7 cellular contexts compared by ENCODE assay signal in the genomic region with DNA sequence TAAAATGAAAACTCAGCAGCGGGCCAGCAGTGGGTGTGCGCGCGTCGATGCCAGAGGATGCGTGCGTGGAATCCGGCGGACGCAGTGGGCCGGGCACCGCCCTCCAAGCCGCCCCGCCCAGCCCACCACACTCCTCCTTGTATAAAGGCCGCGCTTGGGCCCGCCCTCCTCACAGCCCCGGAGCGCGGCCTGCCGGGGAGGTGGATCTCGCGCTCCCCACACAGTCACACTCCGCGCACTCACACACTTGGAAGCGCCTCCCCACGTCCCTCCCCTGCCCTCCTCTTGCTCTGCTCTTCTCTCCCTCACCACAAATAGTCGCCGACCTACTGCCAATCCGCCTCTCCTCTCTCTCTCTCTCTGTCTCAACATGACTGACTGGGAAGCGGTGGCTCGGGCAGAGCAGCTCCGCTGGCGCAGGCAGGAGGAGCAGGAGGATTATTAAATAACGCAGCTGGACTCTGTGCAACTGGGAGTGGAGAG. TPM values are rescaled to one million over a fixed set of nuclear protein-coding genes. Genes with fewer than 3 reads are reported as not detected.
DNase-seq lines count a peak whose midpoint lies in the region; ATAC-seq and TF ChIP-seq lines count a peak whose summit lies in the region.

A gene (plus strand): TSS at position 172 of the 483 bp plus-strand sequence.

- peak; percentile 82 for TF ChIP-seq POLR2A in GM18505 (IDR thresholded peaks at IDR 0.05; ENCODE audit: borderline replicate concordance, extremely low read depth, insufficient read depth, insufficient read length)

- intact Hi-C loops in lower lobe of right lung (cut with DNase I) = no loop called here

- H3K27me3 ChIP-seq in ectodermal cell (ENCODE audit: control insufficient read depth, insufficient read depth, low read length, poor library complexity, severe bottlenecking) = peaks cover 53% of the 10 kb centered on the region
- H3K27me3 ChIP-seq in lower lobe of right lung (ENCODE audit: low read depth) = no peaks in the 10 kb centered on the region

- H3K9me3 ChIP-seq in ectodermal cell (ENCODE audit: control insufficient read depth, low read length) (no peaks in the 10 kb centered on the region), lower lobe of right lung (no peaks in the 10 kb centered on the region)

- DNase-seq in NCI-H2029 treated with DMSO at 0.1 percent for 48 hours (lab: John Stamatoyannopoulos, UW) (peak; percentile 67), lower lobe of right lung (peak; percentile 89)
- peak; percentile 6 to 15 for DNase-seq in activated CD4-positive, alpha-beta T cell treated with anti-CD3 and anti-CD28 coated beads for 4 hours
- peak in 2 of 3 experiments; percentile 3 to 13 for DNase-seq in stimulated activated CD4-positive, alpha-beta T cell treated with anti-CD3 and anti-CD28 coated beads, TNF-alpha, amount 100 ng/mL, for 4 hours (ENCODE audit: low read depth in 3 of 3)

- 1% methylated on average over 35 of the region's 35 CpGs for WGBS in ectodermal cell, 2 experiments

- ATAC-seq in GM18505 (IDR thresholded peaks at IDR 0.05; ENCODE audit: unreplicated experiment) = peak; percentile 76
- peak; percentile 75 for ATAC-seq in HG02763 (IDR thresholded peaks at IDR 0.05; ENCODE audit: unreplicated experiment)
- ATAC-seq in lower lobe of right lung = peak; percentile 95 to 96

- H3K36me3 ChIP-seq in ectodermal cell (ENCODE audit: control insufficient read depth, insufficient read depth, low read length) = no peaks in the 10 kb centered on the region
- no peaks in the 10 kb centered on the region for H3K36me3 ChIP-seq in lower lobe of right lung

- H3K4me1 ChIP-seq in ectodermal cell (ENCODE audit: control insufficient read depth, insufficient read depth, low read length) = peaks cover 5% of the 10 kb centered on the region
- peaks cover 10% of the 10 kb centered on the region for H3K4me1 ChIP-seq in lower lobe of right lung

- H3K4me3 ChIP-seq in ectodermal cell (ENCODE audit: insufficient read depth, low read depth, low read length) (peak within 1 kb of the TSS; percentile 58), lower lobe of right lung (peak within 1 kb of the TSS; percentile 65)

- H3K27ac ChIP-seq in ectodermal cell (ENCODE audit: insufficient read depth, low read depth, low read length, poor library complexity, severe bottlenecking) = no peak within 1 kb of the TSS
- H3K27ac ChIP-seq in lower lobe of right lung = peak within 1 kb of the TSS; percentile 74

- TF ChIP-seq CTCF in lower lobe of right lung (IDR thresholded peaks at IDR 0.05) = no peak

RNA-seq across cellular contexts. Expression of the gene that starts here (rescaled TPM):
- polyA plus RNA-seq in ectodermal cell (2013, experiment 1 of 4) = 0.15 TPM
- polyA plus RNA-seq in ectodermal cell (2013, experiment 2 of 4) = 0.48 TPM
- polyA plus RNA-seq in ectodermal cell (2013, experiment 3 of 4) = 0.16 TPM
- polyA plus RNA-seq in ectodermal cell (2013, experiment 4 of 4) = 0.16 TPM
- 8.4 TPM for total RNA-seq in lower lobe of right lung

Comparison
In these comparisons a context has a peak if more than half of its experiments do, and no peak if none do; other contexts are left out.
1. DNase-seq: peak in every context shown above with its lines; median percentile 89 in lower lobe of right lung; 67 in NCI-H2029 treated with DMSO at 0.1 percent for 48 hours; 10 in activated CD4-positive, alpha-beta T cell treated with anti-CD3 and anti-CD28 coated beads for 4 hours; 8 in stimulated activated CD4-positive, alpha-beta T cell treated with anti-CD3 and anti-CD28 coated beads, TNF-alpha, amount 100 ng/mL, for 4 hours.